In genomic region chr20:35284992-35285805, GRCh38 we compare ENCODE assay signal across 8 cellular contexts. TPM values are rescaled to one million over a fixed set of nuclear protein-coding genes. Genes with fewer than 3 reads are reported as not detected.
DNase-seq lines count a peak whose midpoint lies in the region; ATAC-seq and TF ChIP-seq lines count a peak whose summit lies in the region.

No MANE protein-coding gene starts in this region.

- peak overlapping the region; percentile 77 for H3K9ac ChIP-seq in DND-41 (ENCODE audit: low read depth, low read length)
- peak overlapping the region; percentile 84 for H3K9ac ChIP-seq in OCI-LY1 (ENCODE audit: low read length)

- H3K27me3 ChIP-seq in DND-41 (ENCODE audit: insufficient read depth, low read length, poor library complexity) (peaks cover 10% of the 10 kb centered on the region), OCI-LY1 (ENCODE audit: insufficient read depth, low read length) (no peaks in the 10 kb centered on the region)

- peak overlapping the region; percentile 53 to 66; a peak in 3 of 4 replicates for H3K4me3 ChIP-seq in DND-41 (ENCODE audit: low read depth in 1 of 2, low read length in 2 of 2)
- H3K4me3 ChIP-seq in OCI-LY1 (ENCODE audit: low read depth, low read length, poor library complexity, severe bottlenecking): peak overlapping the region; percentile 85
- H3K4me3 ChIP-seq in epithelial cell of esophagus (ENCODE audit: low read length): peak overlapping the region; percentile 82

- H4K20me1 ChIP-seq in DND-41 (ENCODE audit: insufficient read depth, low read length): peaks cover 3% of the 10 kb centered on the region; the same call in 1 of the 2 replicates
- no peaks in the 10 kb centered on the region for H4K20me1 ChIP-seq in OCI-LY1 (ENCODE audit: insufficient read depth, low read length)

- H3K9me2 ChIP-seq in OCI-LY1 (ENCODE audit: low read depth, low read length): no peaks in the 10 kb centered on the region

- H3K9me3 ChIP-seq in DND-41 (ENCODE audit: insufficient read depth, low read length, severe bottlenecking) (no peaks in the 10 kb centered on the region), OCI-LY1 (ENCODE audit: low read length) (no peaks in the 10 kb centered on the region)

- H2AFZ ChIP-seq in DND-41 (ENCODE audit: low read depth, low read length) (peak overlapping the region; percentile 82), OCI-LY1 (ENCODE audit: low read length) (peak overlapping the region; percentile 76; the same call in 1 of the 2 replicates)

- H3K27ac ChIP-seq in DND-41 (ENCODE audit: low read length) (peak overlapping the region; percentile 55), OCI-LY1 (ENCODE audit: low read depth, low read length, poor library complexity, severe bottlenecking) (no peak overlapping the region)

- ATAC-seq in DND-41 (ENCODE audit: insufficient read depth, low read depth) (no peak; the same call in 1 of the 3 replicates), omental fat pad (ENCODE audit: low FRiP score) (peak; percentile 3)

- H3K4me1 ChIP-seq in DND-41 (ENCODE audit: insufficient read depth, low read length) (peaks cover 22% of the 10 kb centered on the region), OCI-LY1 (ENCODE audit: insufficient read depth, low read length, severe bottlenecking) (peaks cover 18% of the 10 kb centered on the region)

- H3K4me2 ChIP-seq in DND-41 (ENCODE audit: insufficient read depth, low read length) (peak overlapping the region; percentile 74), OCI-LY1 (ENCODE audit: low read length) (peak overlapping the region; percentile 89)

- H3F3A ChIP-seq in OCI-LY1 (ENCODE audit: insufficient read depth, low read length): no peaks in the 10 kb centered on the region

- peaks cover 10% of the 10 kb centered on the region for H3K36me3 ChIP-seq in DND-41 (ENCODE audit: insufficient read depth, low read length)
- H3K36me3 ChIP-seq in OCI-LY1 (ENCODE audit: insufficient read depth, low read length): peaks cover 21% of the 10 kb centered on the region

- no peak for DNase-seq in DND-41
- no peak for DNase-seq in epithelial cell of esophagus (ENCODE audit: low read depth)
- no peak for DNase-seq in omental fat pad (ENCODE audit: low spot score)
- DNase-seq in ACHN: no peak
- no peak for DNase-seq in UCSD-AML1 (lab: John Stamatoyannopoulos, UW; ENCODE audit: unreplicated experiment)
- no peak for DNase-seq in SKM-1 (lab: John Stamatoyannopoulos, UW; ENCODE audit: unreplicated experiment)
- no peak for DNase-seq in Kasumi-1 (lab: John Stamatoyannopoulos, UW)

- H3K79me2 ChIP-seq in DND-41 (ENCODE audit: insufficient read depth, low read length): peaks cover 20% of the 10 kb centered on the region
- H3K79me2 ChIP-seq in OCI-LY1 (ENCODE audit: insufficient read depth, low read length): peaks cover 12% of the 10 kb centered on the region

- in situ Hi-C loops in ACHN (cut with HindIII; ENCODE audit: low pct_ligation_motif_present, low pct_unique_long_range_greater_than_20kb, low sequenced_read_pairs): no loop called here

- TF ChIP-seq CTCF in DND-41 (IDR thresholded peaks at IDR 0.05; ENCODE audit: borderline replicate concordance, extremely low read depth, low read length, poor library complexity, severe bottlenecking) (no peak), OCI-LY1 (IDR thresholded peaks at IDR 0.05; ENCODE audit: low read length) (no peak), epithelial cell of esophagus (IDR thresholded peaks at IDR 0.05; ENCODE audit: insufficient read depth, low read depth, low read length, missing control alignments) (no peak), omental fat pad (IDR thresholded peaks at IDR 0.05) (no peak)

RNA-seq across cellular contexts. Expression of gene EIF6, which starts 0.6 kb away (rescaled TPM):
- total RNA-seq in omental fat pad: 10 to 100 TPM; 63.7 to 89.4 (median 85.2) TPM

RNA-seq across cellular contexts. Expression of gene FAM83C, which starts 7.0 kb away (rescaled TPM):
- total RNA-seq in omental fat pad: under 1 TPM in 1 of 4 donors, not detected in 3; 0.09 TPM

RNA-seq across cellular contexts. Expression of gene MMP24OS, which starts 7.3 kb away (rescaled TPM):
- 10 to 100 TPM; 12.8 to 35.6 (median 23.7) TPM for total RNA-seq in omental fat pad

RNA-seq across cellular contexts. Expression of gene MMP24, which starts 58.7 kb away (rescaled TPM):
- total RNA-seq in omental fat pad: 1 to 10 TPM in 3 of 4 donors, under 1 TPM in 1; 0.16 to 7.2 (median 5.6) TPM
